Comparison of ENCODE assay signal across 8 cellular contexts in the genomic region with DNA sequence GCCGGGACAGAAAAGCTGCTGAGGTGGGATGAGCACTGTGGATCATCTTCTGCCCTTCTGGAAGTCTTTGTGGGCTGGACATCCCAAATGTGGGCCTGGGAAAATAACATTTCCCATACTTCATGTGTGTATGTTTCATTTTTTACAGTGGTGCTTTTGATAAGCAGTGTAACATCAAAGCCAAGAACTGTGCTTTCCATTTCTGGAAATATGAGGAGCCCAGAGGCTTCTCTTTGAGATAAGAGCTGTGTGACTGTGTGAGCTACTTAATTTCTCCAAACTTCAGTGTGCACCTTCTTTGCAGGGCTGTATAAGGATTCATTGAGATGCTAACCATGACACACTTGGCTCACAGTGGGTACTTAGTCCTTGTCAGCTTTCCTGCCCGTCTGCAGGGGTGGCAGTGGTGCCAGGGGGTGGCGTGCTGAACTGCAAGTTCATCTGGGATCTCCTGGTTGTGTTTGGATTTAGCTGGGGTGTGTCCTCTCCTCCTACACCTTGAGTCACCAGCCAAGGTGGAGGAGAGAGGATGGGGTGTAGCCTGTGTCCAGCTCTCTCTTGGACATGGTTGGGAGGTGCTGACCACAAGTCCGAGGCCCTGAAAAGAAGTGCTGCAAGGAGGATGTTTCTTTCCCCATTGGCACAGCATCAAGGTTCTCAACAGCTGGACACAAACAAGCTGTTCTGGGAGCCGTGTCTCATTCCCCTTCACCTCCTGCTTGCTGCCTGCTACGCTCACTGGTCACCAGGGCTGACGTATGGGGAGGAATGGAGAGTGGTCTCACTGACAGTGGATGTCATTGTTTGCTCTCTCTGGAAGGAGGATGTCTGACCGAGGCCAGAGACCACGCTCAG.
DNase-seq lines count a peak whose midpoint lies in the region; ATAC-seq and TF ChIP-seq lines count a peak whose summit lies in the region.

No MANE protein-coding gene starts in this region.

- peak; percentile 35 to 62 for ATAC-seq in left cardiac atrium
- peak in 3 of 4 donors; percentile 52 to 60 (median 56) for ATAC-seq in psoas muscle
- ATAC-seq in HG02852 (IDR thresholded peaks at IDR 0.05; ENCODE audit: unreplicated experiment): no peak

- 31 to 53% (median 33%) methylated on average over 9 of the region's 9 CpGs for WGBS in psoas muscle, 3 donors

- peak overlapping the region; percentile 87 for H3K27ac ChIP-seq in psoas muscle

- H3K4me3 ChIP-seq in adipocyte (ENCODE audit: low read length) (no peak overlapping the region), psoas muscle (no peak overlapping the region)

- H3K27me3 ChIP-seq in adipocyte (replicated peaks; ENCODE audit: control insufficient read depth, insufficient read depth, low read length) (no peaks in the 10 kb centered on the region), psoas muscle (ENCODE audit: insufficient read depth in 3 of 3, low read length in 2 of 3) (no peaks in the 10 kb centered on the region)

- intact Hi-C loops in left cardiac atrium (cut with DNase I) (loop anchor here in 1 of 2 donors (10.0 kb wide), 1 partner anchor 129 kb away; no protein-coding TSS in a partner anchor), psoas muscle (cut with DNase I) (loop anchor here (5.0 to 10.0 kb wide), 3 partner anchors 69 to 136 kb away; no protein-coding TSS in a partner anchor)

- no peaks in the 10 kb centered on the region for H3K9me3 ChIP-seq in adipocyte (ENCODE audit: control insufficient read depth, low read length)
- H3K9me3 ChIP-seq in psoas muscle: no peaks in the 10 kb centered on the region

- peak overlapping the region; percentile 70 for H3K9ac ChIP-seq in adipocyte (ENCODE audit: low read length)

- DNase-seq in EL (peak; percentile 72), adipocyte (ENCODE audit: low read depth) (no peak), left cardiac atrium (peak; percentile 24), psoas muscle (peak in 1 of 2 donors; percentile 63), NCI-H510A (lab: John Stamatoyannopoulos, UW) (no peak), NCI-H345 treated with DMSO at 0.1 percent for 48 hours (lab: John Stamatoyannopoulos, UW; ENCODE audit: unreplicated experiment) (no peak), AG20443 (ENCODE audit: low spot score) (no peak)

- H3K4me1 ChIP-seq in adipocyte (ENCODE audit: control insufficient read depth, insufficient read depth, low read length): peaks cover 73% of the 10 kb centered on the region
- peaks cover 75% of the 10 kb centered on the region for H3K4me1 ChIP-seq in psoas muscle

- H3K36me3 ChIP-seq in adipocyte (ENCODE audit: control insufficient read depth, insufficient read depth, low read length, severe bottlenecking): no peaks in the 10 kb centered on the region
- no peaks in the 10 kb centered on the region for H3K36me3 ChIP-seq in psoas muscle (ENCODE audit: insufficient read depth in 1 of 2, low read depth in 1 of 2)

- no peak for TF ChIP-seq CTCF in psoas muscle (IDR thresholded peaks at IDR 0.05)

Comparison
In these comparisons a context has a peak if more than half of its experiments do, and no peak if none do; other contexts are left out.
1. DNase-seq: peak in EL (single experiment) and left cardiac atrium (single experiment); none in adipocyte (single experiment), NCI-H510A (single experiment), NCI-H345 treated with DMSO at 0.1 percent for 48 hours (single experiment) and AG20443 (single experiment).